1 cellular context compared by ENCODE assay signal in the genomic region with DNA sequence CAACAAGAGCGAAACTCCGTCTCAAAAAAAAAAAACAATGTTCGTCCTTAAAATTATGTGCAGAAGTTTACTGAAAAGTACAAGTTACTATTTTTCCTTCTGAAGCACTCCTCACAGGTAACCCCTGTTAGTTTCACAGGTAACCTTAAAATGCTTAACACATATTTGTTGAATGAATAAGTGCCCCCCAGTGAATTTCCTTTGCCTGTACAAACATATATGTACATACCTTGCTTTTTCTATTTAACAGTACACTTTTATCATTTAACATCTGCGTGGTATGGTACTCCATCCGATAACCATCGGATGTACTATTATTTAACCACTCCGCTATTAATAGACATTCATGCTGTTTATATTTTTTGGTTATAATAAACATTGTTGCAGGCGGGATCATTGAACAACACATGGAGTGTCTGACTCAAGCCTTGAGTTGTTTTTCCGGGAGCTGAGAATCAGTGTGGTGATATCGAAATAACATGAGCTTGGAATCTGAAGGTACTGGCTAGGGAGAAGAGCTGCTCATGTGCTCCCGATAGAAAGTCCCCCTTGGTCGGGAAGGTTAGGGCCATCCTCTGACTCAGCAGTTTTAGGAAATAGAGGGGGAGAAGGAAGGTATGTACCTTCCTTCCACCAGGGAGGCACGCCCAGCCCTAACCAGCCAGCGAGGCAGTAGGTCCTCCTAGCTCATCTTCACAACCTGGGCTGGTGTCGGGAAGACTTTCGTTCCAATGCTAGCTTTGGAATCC.
TF ChIP-seq lines count a peak whose summit lies in the region.

No MANE protein-coding gene starts in this region.

TF ChIP-seq in GM12878, 131 proteins besides CTCF, POLR2A, EP300 and RAD21:
- TF ChIP-seq ATF2 (IDR thresholded peaks at IDR 0.05; ENCODE audit: low read length) (0 out of 2 replicates have a peak, but pooled peaks have one; percentile 30), YY1 (IDR thresholded peaks at IDR 0.05; ENCODE audit: low read depth, low read length) (no peak), CREM (IDR thresholded peaks at IDR 0.05; ENCODE audit: low read depth) (no peak), IKZF1 (conservative IDR thresholded peaks at IDR 0.05) (no peak), RB1 (IDR thresholded peaks at IDR 0.05; ENCODE audit: borderline replicate concordance) (no peak), POU2F2 (IDR thresholded peaks at IDR 0.05; ENCODE audit: borderline replicate concordance, low read depth, low read length) (no peak), ZNF207 (IDR thresholded peaks at IDR 0.05; ENCODE audit: borderline replicate concordance) (no peak), ZNF622 (IDR thresholded peaks at IDR 0.05) (no peak), JUND (IDR thresholded peaks at IDR 0.05; ENCODE audit: low read depth, low read length) (no peak), NFIC (IDR thresholded peaks at IDR 0.05; ENCODE audit: low read depth, low read length) (no peak), ESRRA (IDR thresholded peaks at IDR 0.05; ENCODE audit: low read length) (no peak), ZNF217 (IDR thresholded peaks at IDR 0.05) (no peak), NR2F1 (conservative IDR thresholded peaks at IDR 0.05) (no peak), IRF3 (IDR thresholded peaks at IDR 0.05) (no peak), EZH2 (IDR thresholded peaks at IDR 0.05; ENCODE audit: borderline replicate concordance, control insufficient read depth, low read depth, low read length) (no peak), ZBED1 (IDR thresholded peaks at IDR 0.05; ENCODE audit: borderline replicate concordance) (0 out of 2 replicates have a peak, but pooled peaks have one; percentile 35), ASH2L (IDR thresholded peaks at IDR 0.05; ENCODE audit: borderline replicate concordance, low read depth) (no peak), POLR2AphosphoS5 (IDR thresholded peaks at IDR 0.05; ENCODE audit: low read length) (peak; percentile 28; the same call in 1 of the 2 replicates), CHD4 (IDR thresholded peaks at IDR 0.05) (no peak), BACH1 (IDR thresholded peaks at IDR 0.05; ENCODE audit: borderline replicate concordance) (peak; percentile 97)
- TF ChIP-seq, protein P1, sequence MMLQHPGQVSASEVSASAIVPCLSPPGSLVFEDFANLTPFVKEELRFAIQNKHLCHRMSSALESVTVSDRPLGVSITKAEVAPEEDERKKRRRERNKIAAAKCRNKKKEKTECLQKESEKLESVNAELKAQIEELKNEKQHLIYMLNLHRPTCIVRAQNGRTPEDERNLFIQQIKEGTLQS (IDR thresholded peaks at IDR 0.05; ENCODE audit: borderline replicate concordance, extremely low read depth, low read depth, low read length): no peak
- TF ChIP-seq, protein P2, sequence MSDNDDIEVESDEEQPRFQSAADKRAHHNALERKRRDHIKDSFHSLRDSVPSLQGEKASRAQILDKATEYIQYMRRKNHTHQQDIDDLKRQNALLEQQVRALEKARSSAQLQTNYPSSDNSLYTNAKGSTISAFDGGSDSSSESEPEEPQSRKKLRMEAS (IDR thresholded peaks at IDR 0.05; ENCODE audit: low read depth, low read length): no peak
- TF ChIP-seq, protein P3, sequence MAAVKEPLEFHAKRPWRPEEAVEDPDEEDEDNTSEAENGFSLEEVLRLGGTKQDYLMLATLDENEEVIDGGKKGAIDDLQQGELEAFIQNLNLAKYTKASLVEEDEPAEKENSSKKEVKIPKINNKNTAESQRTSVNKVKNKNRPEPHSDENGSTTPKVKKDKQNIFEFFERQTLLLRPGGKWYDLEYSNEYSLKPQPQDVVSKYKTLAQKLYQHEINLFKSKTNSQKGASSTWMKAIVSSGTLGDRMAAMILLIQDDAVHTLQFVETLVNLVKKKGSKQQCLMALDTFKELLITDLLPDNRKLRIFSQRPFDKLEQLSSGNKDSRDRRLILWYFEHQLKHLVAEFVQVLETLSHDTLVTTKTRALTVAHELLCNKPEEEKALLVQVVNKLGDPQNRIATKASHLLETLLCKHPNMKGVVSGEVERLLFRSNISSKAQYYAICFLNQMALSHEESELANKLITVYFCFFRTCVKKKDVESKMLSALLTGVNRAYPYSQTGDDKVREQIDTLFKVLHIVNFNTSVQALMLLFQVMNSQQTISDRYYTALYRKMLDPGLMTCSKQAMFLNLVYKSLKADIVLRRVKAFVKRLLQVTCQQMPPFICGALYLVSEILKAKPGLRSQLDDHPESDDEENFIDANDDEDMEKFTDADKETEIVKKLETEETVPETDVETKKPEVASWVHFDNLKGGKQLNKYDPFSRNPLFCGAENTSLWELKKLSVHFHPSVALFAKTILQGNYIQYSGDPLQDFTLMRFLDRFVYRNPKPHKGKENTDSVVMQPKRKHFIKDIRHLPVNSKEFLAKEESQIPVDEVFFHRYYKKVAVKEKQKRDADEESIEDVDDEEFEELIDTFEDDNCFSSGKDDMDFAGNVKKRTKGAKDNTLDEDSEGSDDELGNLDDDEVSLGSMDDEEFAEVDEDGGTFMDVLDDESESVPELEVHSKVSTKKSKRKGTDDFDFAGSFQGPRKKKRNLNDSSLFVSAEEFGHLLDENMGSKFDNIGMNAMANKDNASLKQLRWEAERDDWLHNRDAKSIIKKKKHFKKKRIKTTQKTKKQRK (IDR thresholded peaks at IDR 0.05; ENCODE audit: low read depth, low read length): no peak
